In the genomic region with DNA sequence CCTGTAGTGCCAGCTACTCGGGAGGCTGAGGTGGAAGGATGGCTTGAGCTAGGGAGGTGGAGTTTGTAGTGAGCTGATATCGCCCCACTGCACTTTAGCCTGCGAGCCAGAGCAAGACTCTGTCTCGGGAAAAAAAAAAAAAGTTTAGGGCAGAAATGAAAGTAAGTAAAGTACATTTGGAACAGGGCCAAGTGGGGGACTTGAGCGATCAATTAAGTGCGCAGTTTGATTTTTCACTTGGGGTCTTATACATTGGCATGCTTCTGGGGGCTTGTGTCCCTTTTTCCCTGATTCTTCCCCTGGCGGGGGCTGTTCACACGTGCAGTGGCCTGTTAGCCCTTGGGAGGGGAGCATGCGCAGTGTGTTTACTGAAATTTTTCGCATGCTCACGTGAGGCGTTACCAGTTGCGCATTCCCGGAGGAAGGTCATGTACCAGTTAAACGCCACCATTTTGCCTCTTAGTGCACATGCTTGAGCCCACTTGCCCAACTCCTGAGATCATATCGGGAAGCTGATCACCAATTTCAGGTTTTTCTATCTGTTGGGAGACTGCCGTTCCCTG, we compare ENCODE assay signal across 20 cellular contexts. TPM values are rescaled to one million over a fixed set of nuclear protein-coding genes. Genes with fewer than 3 reads are reported as not detected.
"Had no signal": no experiment of that assay in that cellular context is flagged by ENCODE, and none has a peak within 500 bp of the region (broad histone marks: within the 10 kb centered on the region; RNA-seq: fewer than 3 reads in every experiment).

No MANE protein-coding gene starts in this region.

- H3K36me3 ChIP-seq: MG63, SJSA1 had no signal

- H3K9me3 ChIP-seq: MG63, SJSA1 had no signal

- H3K4me3 ChIP-seq: MG63, SJSA1 had no signal

- H3K27ac ChIP-seq: SJSA1 had no signal

- DNase-seq: Karpas-422, KG1, MG63, NCI-H1092, NCI-H1105 treated with DMSO at 0.1 percent for 48 hours, NCI-H1417 treated with DMSO at 0.1 percent for 48 hours, NCI-H187, NCI-H2029, NCI-H2081 treated with DMSO at 0.1 percent for 48 hours, NCI-H2171, NCI-H226, NCI-H446, NCI-H510A, NCI-H524 treated with DMSO at 0.1 percent for 48 hours, NCI-H82, Right ventricle myocardium superior, RPMI8226, SIG-M5 had no signal

- H3K4me1 ChIP-seq: SJSA1 had no signal

- H3K27me3 ChIP-seq: MG63, SJSA1 had no signal

RNA-seq across cellular contexts. Expression of a gene that starts 42.0 kb away (rescaled TPM):
- total RNA-seq: HT-29 had no signal
